Comparison of ENCODE assay signal across 25 cellular contexts in genomic region chr1:21854090-21854750, GRCh38. TPM values are rescaled to one million over a fixed set of nuclear protein-coding genes. Genes with fewer than 3 reads are reported as not detected.
"Had no signal": no experiment of that assay in that cellular context is flagged by ENCODE, and none has a peak within 500 bp of the region (broad histone marks: within the 10 kb centered on the region; RNA-seq: fewer than 3 reads in every experiment).

No MANE protein-coding gene starts in this region.

- H3K36me3 Mint-ChIP-seq: IgD-negative memory B cell had no signal

- H3K9me3 ChIP-seq: MG63, SJSA1 had no signal

- ATAC-seq: Right ventricle myocardium inferior had no signal

- H3K4me3 ChIP-seq: MG63, SJSA1, SK-N-MC had no signal

- H3K27me3 ChIP-seq: MG63, SJSA1 had no signal

- H3K27me3 Mint-ChIP-seq: IgD-negative memory B cell had no signal

- H3K27ac Mint-ChIP-seq: IgD-negative memory B cell had no signal

- H3K4me1 ChIP-seq: SJSA1 had no signal

- DNase-seq: KBM-7, MG63, NCI-H1092, NCI-H1105 treated with DMSO at 0.1 percent for 48 hours, NCI-H1417 treated with DMSO at 0.1 percent for 48 hours, NCI-H146, NCI-H1694 treated with DMSO at 0.1 percent for 48 hours, NCI-H2029, NCI-H2081 treated with DMSO at 0.1 percent for 48 hours, NCI-H2171, NCI-H226, NCI-H446, NCI-H510A, NCI-H524 treated with DMSO at 0.1 percent for 48 hours, NCI-H69, NCI-H774, RPMI8226, SIG-M5 had no signal

- H3K27ac ChIP-seq: SJSA1, SK-N-MC had no signal

RNA-seq across cellular contexts. Expression of gene LDLRAD2, which starts 42.2 kb away (rescaled TPM):
- total RNA-seq: HepG2, HT1080, LHCN-M2, Right ventricle myocardium inferior, SJSA1 had no signal
- polyA plus RNA-seq: HepG2 had no signal
